ENCODE assay signal across 29 cellular contexts in the genomic region with DNA sequence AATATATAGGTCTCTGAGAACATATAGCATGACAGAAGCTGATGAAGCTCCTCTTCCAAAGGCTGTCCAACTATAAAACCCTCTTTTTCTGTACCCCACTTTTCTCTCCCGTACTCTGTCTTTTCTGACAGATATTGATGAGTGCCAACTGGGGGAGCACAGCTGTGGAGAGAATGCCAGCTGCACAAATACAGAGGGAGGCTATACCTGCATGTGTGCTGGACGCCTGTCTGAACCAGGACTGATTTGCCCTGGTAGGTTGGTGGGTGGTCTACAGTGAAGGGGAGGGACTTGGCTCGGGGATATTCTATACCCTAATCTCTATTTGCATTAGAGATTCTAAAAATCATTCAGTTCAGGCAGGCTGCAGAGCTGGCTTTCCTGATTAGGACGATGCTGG.
"Had no signal": no experiment of that assay in that cellular context is flagged by ENCODE, and none has a peak within 500 bp of the region (broad histone marks: within the 10 kb centered on the region; RNA-seq: fewer than 3 reads in every experiment).

No MANE protein-coding gene starts in this region.

- H3K9me3 ChIP-seq: left lung, lower lobe of right lung, pancreas, prostate gland, stomach, testis, thyroid gland, transverse colon, uterus had no signal

- ATAC-seq: left colon; left lung; lower lobe of right lung; naive thymus-derived CD4-positive, alpha-beta T cell; natural killer cell treated with Interleukin-12 subunit alpha and Interleukin-12 subunit beta and Interleukin-15 and Interleukin-18, amount 100 ng/mL, for 72 hours; pancreas; right cardiac atrium; sciatic nerve; stimulated activated naive B cell treated with anti-CD40 and anti-IgM and Interleukin-4, amounts not matched to agents 10 μg/mL and 1 μg/mL and 100 μg/mL, for 72 hours; stimulated activated naive CD8-positive, alpha-beta T cell treated with anti-CD3 and anti-CD28 coated beads, Interleukin-15, Interleukin-2, amounts not matched to agents 100 U/mL and 50 U/mL, for 24 hours had no signal

- H3K4me1 ChIP-seq: lower lobe of right lung, pancreas, stomach, testis, transverse colon, uterus had no signal

- H3K27ac ChIP-seq: left lung, lower lobe of right lung, pancreas, skin epidermis, stomach, testis, transverse colon, uterus had no signal

- DNase-seq: hypothalamus; immature natural killer cell; kidney; left colon; left lung; lower lobe of right lung; mammary epithelial cell; mesenchymal stem cell; naive thymus-derived CD4-positive, alpha-beta T cell; nucleus accumbens; pancreas; posterior cingulate gyrus; retina; right cardiac atrium; stimulated activated CD4-positive, alpha-beta T cell treated with anti-CD3 and anti-CD28 coated beads, Interleukin-12 subunit alpha, Interleukin-12 subunit beta, amount 100 ng/mL, for 4 hours; stimulated activated CD4-positive, alpha-beta T cell treated with anti-CD3 and anti-CD28 coated beads, Interleukin-15, amount 100 ng/mL, for 24 hours; stimulated activated CD4-positive, alpha-beta T cell treated with anti-CD3 and anti-CD28 coated beads, Interleukin-2, amount 100 ng/mL, for 24 hours; stimulated activated CD4-positive, alpha-beta T cell treated with anti-CD3 and anti-CD28 coated beads, Interleukin-4, amount 100 ng/mL, for 1 hour; stimulated activated naive B cell treated with anti-CD40 and anti-IgM and Interleukin-4, amounts not matched to agents 10 μg/mL and 1 μg/mL and 100 μg/mL, for 72 hours; stimulated activated naive CD8-positive, alpha-beta T cell treated with anti-CD3 and anti-CD28 coated beads, Interleukin-15, Interleukin-2, amounts not matched to agents 100 U/mL and 50 U/mL, for 24 hours; stomach; testis; thyroid gland; transverse colon; uterus had no signal

- H3K4me3 ChIP-seq: left lung, lower lobe of right lung, pancreas, prostate gland, skin epidermis, stomach, testis, thyroid gland, transverse colon, uterus had no signal

- H3K36me3 ChIP-seq: left lung, lower lobe of right lung, prostate gland, stomach, thyroid gland, transverse colon, uterus had no signal

- H3K27me3 ChIP-seq: pancreas, testis, thyroid gland, transverse colon, uterus had no signal
